32 cellular contexts compared by ENCODE assay signal in genomic region chr3:27342279-27342678, GRCh38.
"Had no signal": no experiment of that assay in that cellular context is flagged by ENCODE, and none has a peak within 500 bp of the region (broad histone marks: within the 10 kb centered on the region; RNA-seq: fewer than 3 reads in every experiment).

No MANE protein-coding gene starts in this region.

- H3K27me3 Mint-ChIP-seq: progenitor cell of endocrine pancreas; stimulated activated memory B cell treated with anti-CD40 and anti-IgM and Interleukin-4, amounts not matched to agents 10 μg/mL and 1 μg/mL and 100 μg/mL, for 72 hours; stimulated activated naive CD8-positive, alpha-beta T cell treated with anti-CD3 and anti-CD28 coated beads, Interleukin-15, amount 100 ng/mL, for 72 hours; type B pancreatic cell had no signal

- H3K9me3 Mint-ChIP-seq: activated naive CD4-positive, alpha-beta T cell treated with anti-CD3 and anti-CD28 coated beads for 36 hours; activated naive CD8-positive, alpha-beta T cell treated with anti-CD3 and anti-CD28 coated beads, Interleukin-2, amount 10 ng/mL, durations not matched to agents 7 days and 5 days; activated T-helper 1 cell treated with anti-CD3 and anti-CD28 coated beads, Interleukin-12 subunit alpha, Interleukin-12 subunit beta, Interleukin-2, Interleukin-4 antibody, amounts not matched to agents 30 ng/mL and 10 ng/mL and 1 ng/mL, durations not matched to agents 14 hours and 24 hours and 36 hours; stimulated activated memory B cell treated with anti-CD40 and anti-IgM and Interleukin-4, amounts not matched to agents 10 μg/mL and 1 μg/mL and 100 μg/mL, for 72 hours; type B pancreatic cell had no signal

- H3K4me1 Mint-ChIP-seq: nephron; stimulated activated naive CD8-positive, alpha-beta T cell treated with anti-CD3 and anti-CD28 coated beads, Interleukin-15, amount 100 ng/mL, for 72 hours had no signal

- H3K36me3 Mint-ChIP-seq: activated naive CD8-positive, alpha-beta T cell treated with anti-CD3 and anti-CD28 coated beads, Interleukin-2, amount 10 ng/mL, durations not matched to agents 7 days and 5 days; stimulated activated memory B cell treated with anti-CD40 and anti-IgM and Interleukin-4, amounts not matched to agents 10 μg/mL and 1 μg/mL and 100 μg/mL, for 72 hours; type B pancreatic cell had no signal

- DNase-seq: activated CD4-positive, alpha-beta T cell treated with anti-CD3 and anti-CD28 coated beads for 4 hours; activated CD4-positive, alpha-beta T cell treated with anti-CD3 and anti-CD28 coated beads, Interleukin-2, amount 50 U/mL, for 4 hours; activated CD8-positive, alpha-beta memory T cell treated with anti-CD3 and anti-CD28 coated beads, Interleukin-2, amount 50 U/mL, for 4 hours; activated effector memory CD4-positive, alpha-beta T cell treated with anti-CD3 and anti-CD28 coated beads, Interleukin-2, amount 50 U/mL, for 16 hours; activated naive CD4-positive, alpha-beta T cell treated with anti-CD3 and anti-CD28 coated beads for 36 hours; activated naive CD8-positive, alpha-beta T cell treated with anti-CD3 and anti-CD28 coated beads, Interleukin-2, amount 10 ng/mL, durations not matched to agents 7 days and 5 days; activated T-cell treated with anti-CD3 and anti-CD28 coated beads, Interleukin-2, amount 50 U/mL, for 1 hour; amniotic stem cell; brain microvascular endothelial cell; caudate nucleus; endodermal cell; foreskin fibroblast; heart right ventricle; left lung; ovary; retina; stimulated activated CD4-positive, alpha-beta T cell treated with anti-CD3 and anti-CD28 coated beads, Interleukin-12 subunit alpha, Interleukin-12 subunit beta, amount 100 ng/mL, for 4 hours; stimulated activated CD4-positive, alpha-beta T cell treated with anti-CD3 and anti-CD28 coated beads, Interleukin-4, amount 100 ng/mL, for 4 hours; stimulated activated CD8-positive, alpha-beta memory T cell treated with anti-CD3 and anti-CD28 coated beads, Interleukin-4, amount 100 ng/mL, for 48 hours; stimulated activated naive CD8-positive, alpha-beta T cell treated with anti-CD3 and anti-CD28 coated beads, Interleukin-15, amount 100 ng/mL, for 72 hours; substantia nigra; T-helper 1 cell; uterus had no signal

- ATAC-seq: esophagus mucosa; left lung; stimulated activated memory B cell treated with anti-CD40 and anti-IgM and Interleukin-4, amounts not matched to agents 10 μg/mL and 1 μg/mL and 100 μg/mL, for 72 hours; stimulated activated naive CD8-positive, alpha-beta T cell treated with anti-CD3 and anti-CD28 coated beads, Interleukin-15, amount 100 ng/mL, for 72 hours had no signal

- H3K27ac Mint-ChIP-seq: activated naive CD4-positive, alpha-beta T cell treated with anti-CD3 and anti-CD28 coated beads for 36 hours; activated naive CD8-positive, alpha-beta T cell treated with anti-CD3 and anti-CD28 coated beads, Interleukin-2, amount 10 ng/mL, durations not matched to agents 7 days and 5 days; activated T-helper 1 cell treated with anti-CD3 and anti-CD28 coated beads, Interleukin-12 subunit alpha, Interleukin-12 subunit beta, Interleukin-2, Interleukin-4 antibody, amounts not matched to agents 30 ng/mL and 10 ng/mL and 1 ng/mL, durations not matched to agents 14 hours and 24 hours and 36 hours; endodermal cell; nephron; progenitor cell of endocrine pancreas; stimulated activated memory B cell treated with anti-CD40 and anti-IgM and Interleukin-4, amounts not matched to agents 10 μg/mL and 1 μg/mL and 100 μg/mL, for 72 hours; stimulated activated naive CD8-positive, alpha-beta T cell treated with anti-CD3 and anti-CD28 coated beads, Interleukin-15, amount 100 ng/mL, for 72 hours; type B pancreatic cell had no signal

- H3K4me1 ChIP-seq: left lung, uterus had no signal

- H3K4me3 Mint-ChIP-seq: activated naive CD4-positive, alpha-beta T cell treated with anti-CD3 and anti-CD28 coated beads for 36 hours; activated naive CD8-positive, alpha-beta T cell treated with anti-CD3 and anti-CD28 coated beads, Interleukin-2, amount 10 ng/mL, durations not matched to agents 7 days and 5 days; activated T-helper 1 cell treated with anti-CD3 and anti-CD28 coated beads, Interleukin-12 subunit alpha, Interleukin-12 subunit beta, Interleukin-2, Interleukin-4 antibody, amounts not matched to agents 30 ng/mL and 10 ng/mL and 1 ng/mL, durations not matched to agents 14 hours and 24 hours and 36 hours; endodermal cell; nephron; stimulated activated memory B cell treated with anti-CD40 and anti-IgM and Interleukin-4, amounts not matched to agents 10 μg/mL and 1 μg/mL and 100 μg/mL, for 72 hours; stimulated activated naive CD8-positive, alpha-beta T cell treated with anti-CD3 and anti-CD28 coated beads, Interleukin-15, amount 100 ng/mL, for 72 hours; type B pancreatic cell had no signal

- H3K27me3 ChIP-seq: brain microvascular endothelial cell, heart right ventricle, left lung, neutrophil, ovary, uterus had no signal

- H3K36me3 ChIP-seq: brain microvascular endothelial cell, heart right ventricle, left lung, neutrophil, ovary, uterus had no signal

- H3K9me3 ChIP-seq: neutrophil, ovary, uterus had no signal

- H3K4me3 ChIP-seq: heart right ventricle, left lung, ovary, skin epidermis, uterus had no signal

- H3K27ac ChIP-seq: brain microvascular endothelial cell, left lung, neutrophil, ovary, skin epidermis, uterus, VCaP had no signal
